ENCODE assay signal across 10 cellular contexts in genomic region chr15:39828374-39828931, GRCh38. TPM values are rescaled to one million over a fixed set of nuclear protein-coding genes. Genes with fewer than 3 reads are reported as not detected.
DNase-seq lines count a peak whose midpoint lies in the region; TF ChIP-seq lines count a peak whose summit lies in the region.
"Had no signal": no experiment of that assay in that cellular context is flagged by ENCODE, and none has a peak within 500 bp of the region (broad histone marks: within the 10 kb centered on the region; RNA-seq: fewer than 3 reads in every experiment).

No MANE protein-coding gene starts in this region.

- CTCF ChIA-PET in activated naive CD4-positive, alpha-beta T cell treated with anti-CD3 and anti-CD28 coated beads for 36 hours (lab: Charles Lee) = no interaction called here

- H3K36me3 Mint-ChIP-seq in osteocyte (ENCODE audit: unreplicated experiment) = no peaks in the 10 kb centered on the region
- no peaks in the 10 kb centered on the region for H3K36me3 Mint-ChIP-seq in activated naive CD4-positive, alpha-beta T cell treated with anti-CD3 and anti-CD28 coated beads for 36 hours (ENCODE audit: low read depth)
- H3K36me3 Mint-ChIP-seq: activated naive CD4-positive, alpha-beta T cell treated with anti-CD3 and anti-CD28 coated beads, Interleukin-2, amount 50 U/mL, for 24 hours; naive thymus-derived CD4-positive, alpha-beta T cell had no signal

- H3K4me3 ChIP-seq in epithelial cell of esophagus (ENCODE audit: low read length) = no peak overlapping the region

- H3K4me1 Mint-ChIP-seq in osteocyte (ENCODE audit: unreplicated experiment) = peaks cover 19% of the 10 kb centered on the region
- no peaks in the 10 kb centered on the region for H3K4me1 Mint-ChIP-seq in activated naive CD4-positive, alpha-beta T cell treated with anti-CD3 and anti-CD28 coated beads for 36 hours (ENCODE audit: low read depth)
- H3K4me1 Mint-ChIP-seq: activated naive CD4-positive, alpha-beta T cell treated with anti-CD3 and anti-CD28 coated beads, Interleukin-2, amount 50 U/mL, for 24 hours had no signal

- intact Hi-C loops in activated naive CD4-positive, alpha-beta T cell treated with anti-CD3 and anti-CD28 coated beads for 36 hours (cut with micrococcal nuclease) = no loop called here

- DNase-seq in HT1080 (ENCODE audit: low read depth) (peak; percentile 51), NCI-H510A treated with DMSO at 0.1 percent for 48 hours (lab: John Stamatoyannopoulos, UW) (peak; percentile 33), epithelial cell of esophagus (ENCODE audit: low read depth) (peak; percentile 37), osteocyte (ENCODE audit: extremely low spot score, unreplicated experiment) (no peak), putamen (ENCODE audit: low spot score) (no peak), AML-193 (lab: John Stamatoyannopoulos, UW) (no peak)
- DNase-seq in activated naive CD4-positive, alpha-beta T cell treated with anti-CD3 and anti-CD28 coated beads for 36 hours = no peak
- DNase-seq in activated effector memory CD4-positive, alpha-beta T cell treated with anti-CD3 and anti-CD28 coated beads, Interleukin-2, amount 50 U/mL, for 16 hours = no peak
- DNase-seq: naive thymus-derived CD4-positive, alpha-beta T cell had no signal

- H3K27ac Mint-ChIP-seq in osteocyte (ENCODE audit: unreplicated experiment) = peak overlapping the region; percentile 74
- H3K27ac Mint-ChIP-seq in activated naive CD4-positive, alpha-beta T cell treated with anti-CD3 and anti-CD28 coated beads for 36 hours = no peak overlapping the region
- H3K27ac Mint-ChIP-seq: activated naive CD4-positive, alpha-beta T cell treated with anti-CD3 and anti-CD28 coated beads, Interleukin-2, amount 50 U/mL, for 24 hours; naive thymus-derived CD4-positive, alpha-beta T cell had no signal

- no peaks in the 10 kb centered on the region for H3K9me3 Mint-ChIP-seq in osteocyte (ENCODE audit: unreplicated experiment)
- no peaks in the 10 kb centered on the region for H3K9me3 Mint-ChIP-seq in activated naive CD4-positive, alpha-beta T cell treated with anti-CD3 and anti-CD28 coated beads for 36 hours
- H3K9me3 Mint-ChIP-seq: activated naive CD4-positive, alpha-beta T cell treated with anti-CD3 and anti-CD28 coated beads, Interleukin-2, amount 50 U/mL, for 24 hours had no signal

- TF ChIP-seq CTCF in epithelial cell of esophagus (IDR thresholded peaks at IDR 0.05; ENCODE audit: insufficient read depth, low read depth, low read length, missing control alignments) (no peak), osteocyte (IDR thresholded peaks at IDR 0.05) (no peak)

- H3K27me3 Mint-ChIP-seq in osteocyte (ENCODE audit: unreplicated experiment) = no peaks in the 10 kb centered on the region
- H3K27me3 Mint-ChIP-seq in activated naive CD4-positive, alpha-beta T cell treated with anti-CD3 and anti-CD28 coated beads for 36 hours (ENCODE audit: low read depth) = peaks cover 10% of the 10 kb centered on the region

- H3K4me3 Mint-ChIP-seq in osteocyte (ENCODE audit: unreplicated experiment) = no peak overlapping the region
- no peak overlapping the region for H3K4me3 Mint-ChIP-seq in activated naive CD4-positive, alpha-beta T cell treated with anti-CD3 and anti-CD28 coated beads for 36 hours
- H3K4me3 Mint-ChIP-seq: activated naive CD4-positive, alpha-beta T cell treated with anti-CD3 and anti-CD28 coated beads, Interleukin-2, amount 50 U/mL, for 24 hours; naive thymus-derived CD4-positive, alpha-beta T cell had no signal

RNA-seq across cellular contexts. Expression of gene FSIP1, which starts 45.8 kb away (rescaled TPM):
- total RNA-seq in HT1080 (2014; rRNA removed; shearing (Covaris generic)) = 0.43 and 0.93 TPM in 2 replicates
- polyA plus RNA-seq in HT1080 (2015; cell fraction: cytosol; rRNA removed) = 0.19 and 0.21 TPM in 2 replicates
- 0.42 and 0.49 TPM in 2 replicates for polyA plus RNA-seq in HT1080 (2015; cell fraction: nucleus; rRNA removed)
- 0.31 and 0.54 TPM in 2 replicates for total RNA-seq in osteocyte
- under 1 TPM; 0.21 to 0.27 TPM for total RNA-seq in activated naive CD4-positive, alpha-beta T cell treated with anti-CD3 and anti-CD28 coated beads for 36 hours

Comparison
In these comparisons a context has a peak if more than half of its experiments do, and no peak if none do; other contexts are left out.
1. DNase-seq: peak in HT1080 (single experiment), NCI-H510A treated with DMSO at 0.1 percent for 48 hours (single experiment) and epithelial cell of esophagus (single experiment); none in osteocyte (single experiment), activated naive CD4-positive, alpha-beta T cell treated with anti-CD3 and anti-CD28 coated beads for 36 hours (single experiment), activated effector memory CD4-positive, alpha-beta T cell treated with anti-CD3 and anti-CD28 coated beads, Interleukin-2, amount 50 U/mL, for 16 hours (single experiment), putamen (single experiment) and AML-193 (0 of 2).